14 cellular contexts compared by ENCODE assay signal in the genomic region with DNA sequence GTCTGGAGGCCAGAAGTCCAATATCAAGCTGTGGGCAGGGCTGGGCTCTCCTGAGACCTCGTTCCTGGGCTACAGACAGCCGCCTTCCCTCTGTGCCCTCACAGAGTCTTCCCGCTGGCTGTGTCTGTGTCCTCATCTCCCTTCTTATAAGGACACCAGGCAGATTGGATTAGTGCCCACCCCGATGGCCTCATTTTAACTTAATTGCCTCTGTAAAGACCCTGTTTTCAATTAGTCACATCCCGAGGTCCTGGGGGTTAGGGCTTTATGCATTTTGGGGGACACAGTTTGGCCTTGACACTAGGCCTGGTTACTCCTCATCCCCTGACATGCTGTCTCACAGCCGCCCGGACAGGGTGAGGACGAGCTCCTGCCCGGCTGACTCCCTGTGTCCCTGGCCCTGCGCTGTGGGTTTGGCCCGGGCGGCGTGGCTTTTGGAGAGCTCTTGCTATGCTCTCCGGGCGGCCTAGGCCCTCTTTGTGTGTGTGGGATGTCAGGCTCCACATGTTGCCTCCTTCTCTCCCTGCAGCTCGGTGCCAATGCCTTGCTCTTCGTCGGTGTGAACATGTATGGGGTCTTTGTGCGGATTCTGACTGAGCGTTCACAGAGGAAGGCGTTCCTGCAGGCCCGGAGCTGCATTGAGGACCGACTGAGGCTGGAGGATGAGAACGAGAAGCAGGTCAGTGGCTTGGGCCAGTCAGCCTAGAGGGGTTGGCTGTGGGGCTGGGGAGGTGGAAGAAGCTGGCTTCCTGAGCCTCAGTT. TPM values are rescaled to one million over a fixed set of nuclear protein-coding genes. Genes with fewer than 3 reads are reported as not detected.
"Had no signal": no experiment of that assay in that cellular context is flagged by ENCODE, and none has a peak within 500 bp of the region (broad histone marks: within the 10 kb centered on the region; RNA-seq: fewer than 3 reads in every experiment).

No MANE protein-coding gene starts in this region.

- H3K4me3 ChIP-seq: cardiac muscle cell, pancreas, tibial nerve had no signal

- H3K4me1 Mint-ChIP-seq: activated B cell treated with CpG ODN at 0.5 μM for 24 hours; memory B cell; stimulated activated memory B cell treated with anti-CD40 and anti-IgM and Interleukin-4, amounts not matched to agents 10 μg/mL and 1 μg/mL and 100 μg/mL, for 72 hours had no signal

- H3K27ac ChIP-seq: cardiac muscle cell, pancreas, tibial nerve had no signal

- H3K4me3 Mint-ChIP-seq: activated B cell treated with CpG ODN at 0.5 μM for 24 hours; activated naive CD4-positive, alpha-beta T cell treated with anti-CD3 and anti-CD28 coated beads for 36 hours; activated T-helper 1 cell treated with anti-CD3 and anti-CD28 coated beads, Interleukin-12 subunit alpha, Interleukin-12 subunit beta, Interleukin-2, Interleukin-4 antibody, amounts not matched to agents 30 ng/mL and 10 ng/mL and 1 ng/mL, durations not matched to agents 14 hours and 24 hours and 36 hours; dendritic cell treated with granulocyte-macrophage colony-stimulating factor and Interleukin-4, amounts not matched to agents 40 ng/mL and 50 ng/mL, for 4 days; memory B cell; stimulated activated memory B cell treated with anti-CD40 and anti-IgM and Interleukin-4, amounts not matched to agents 10 μg/mL and 1 μg/mL and 100 μg/mL, for 72 hours; T-helper 1 cell treated with Interleukin-12 subunit alpha and Interleukin-12 subunit beta and Interleukin-4 antibody, amounts not matched to agents 30 μg/mL and 1 μg/mL, for 36 hours had no signal

- H3K27me3 Mint-ChIP-seq: dendritic cell treated with granulocyte-macrophage colony-stimulating factor and Interleukin-4, amounts not matched to agents 40 ng/mL and 50 ng/mL, for 4 days had no signal

- H3K36me3 Mint-ChIP-seq: memory B cell; stimulated activated memory B cell treated with anti-CD40 and anti-IgM and Interleukin-4, amounts not matched to agents 10 μg/mL and 1 μg/mL and 100 μg/mL, for 72 hours had no signal

- DNase-seq: activated B cell treated with CpG ODN at 0.5 μM for 24 hours; activated CD4-positive, alpha-beta T cell treated with anti-CD3 and anti-CD28 coated beads, Interleukin-2, amount 50 U/mL, for 1 hour; activated naive CD4-positive, alpha-beta T cell treated with anti-CD3 and anti-CD28 coated beads for 36 hours; retina; small intestine had no signal

- ATAC-seq: esophagus mucosa; pancreas; stimulated activated memory B cell treated with anti-CD40 and anti-IgM and Interleukin-4, amounts not matched to agents 10 μg/mL and 1 μg/mL and 100 μg/mL, for 72 hours had no signal

- H3K9me3 ChIP-seq: pancreas, tibial nerve had no signal

- H3K4me1 ChIP-seq: pancreas, tibial nerve had no signal

- H3K9me3 Mint-ChIP-seq: activated B cell treated with CpG ODN at 0.5 μM for 24 hours; activated naive CD4-positive, alpha-beta T cell treated with anti-CD3 and anti-CD28 coated beads for 36 hours; activated T-helper 1 cell treated with anti-CD3 and anti-CD28 coated beads, Interleukin-12 subunit alpha, Interleukin-12 subunit beta, Interleukin-2, Interleukin-4 antibody, amounts not matched to agents 30 ng/mL and 10 ng/mL and 1 ng/mL, durations not matched to agents 14 hours and 24 hours and 36 hours; dendritic cell treated with granulocyte-macrophage colony-stimulating factor and Interleukin-4, amounts not matched to agents 40 ng/mL and 50 ng/mL, for 4 days; memory B cell; stimulated activated memory B cell treated with anti-CD40 and anti-IgM and Interleukin-4, amounts not matched to agents 10 μg/mL and 1 μg/mL and 100 μg/mL, for 72 hours; T-helper 1 cell treated with Interleukin-12 subunit alpha and Interleukin-12 subunit beta and Interleukin-4 antibody, amounts not matched to agents 30 μg/mL and 1 μg/mL, for 36 hours had no signal

- H3K27me3 ChIP-seq: cardiac muscle cell, pancreas, tibial nerve had no signal

- H3K36me3 ChIP-seq: cardiac muscle cell, pancreas, tibial nerve had no signal

- H3K27ac Mint-ChIP-seq: activated B cell treated with CpG ODN at 0.5 μM for 24 hours; activated naive CD4-positive, alpha-beta T cell treated with anti-CD3 and anti-CD28 coated beads for 36 hours; activated T-helper 1 cell treated with anti-CD3 and anti-CD28 coated beads, Interleukin-12 subunit alpha, Interleukin-12 subunit beta, Interleukin-2, Interleukin-4 antibody, amounts not matched to agents 30 ng/mL and 10 ng/mL and 1 ng/mL, durations not matched to agents 14 hours and 24 hours and 36 hours; dendritic cell treated with granulocyte-macrophage colony-stimulating factor and Interleukin-4, amounts not matched to agents 40 ng/mL and 50 ng/mL, for 4 days; memory B cell; stimulated activated memory B cell treated with anti-CD40 and anti-IgM and Interleukin-4, amounts not matched to agents 10 μg/mL and 1 μg/mL and 100 μg/mL, for 72 hours; T-helper 1 cell treated with Interleukin-12 subunit alpha and Interleukin-12 subunit beta and Interleukin-4 antibody, amounts not matched to agents 30 μg/mL and 1 μg/mL, for 36 hours had no signal

RNA-seq across cellular contexts. Expression of gene ADCY1, which starts 18.2 kb away (rescaled TPM):
- total RNA-seq: activated B cell treated with CpG ODN at 0.5 μM for 24 hours had no signal
